3 cellular contexts compared by ENCODE assay signal in genomic region chr17:7215136-7215638, GRCh38.
TF ChIP-seq lines count a peak whose summit lies in the region.

No MANE protein-coding gene starts in this region.

TF ChIP-seq in SK-N-SH, 30 proteins besides CTCF, POLR2A, EP300 and RAD21 (continues in another document):
- TF ChIP-seq NRF1 (IDR thresholded peaks at IDR 0.05; ENCODE audit: low read depth, low read length) (no peak), POLR2AphosphoS5 (IDR thresholded peaks at IDR 0.05; ENCODE audit: low read depth, low read length) (no peak), SMC3 (IDR thresholded peaks at IDR 0.05; ENCODE audit: low read depth, low read length) (no peak), TAF1 (IDR thresholded peaks at IDR 0.05; ENCODE audit: borderline replicate concordance, low read depth, low read length) (no peak), IRF3 (IDR thresholded peaks at IDR 0.05; ENCODE audit: low read depth, low read length) (no peak), TCF12 (IDR thresholded peaks at IDR 0.05) (no peak), USF1 (IDR thresholded peaks at IDR 0.05; ENCODE audit: borderline replicate concordance, low read depth) (no peak), FOXJ3 (CRISPR knock-in tag; IDR thresholded peaks at IDR 0.05) (no peak), GATA2 (CRISPR knock-in tag; IDR thresholded peaks at IDR 0.05) (no peak), GABPA (IDR thresholded peaks at IDR 0.05; ENCODE audit: low read depth) (no peak), MAX (IDR thresholded peaks at IDR 0.05; ENCODE audit: low read depth) (no peak), NFIC (IDR thresholded peaks at IDR 0.05; ENCODE audit: borderline replicate concordance) (no peak), MEF2A (IDR thresholded peaks at IDR 0.05; ENCODE audit: borderline replicate concordance, low read depth) (no peak), CHD2 (IDR thresholded peaks at IDR 0.05; ENCODE audit: low read length, partially characterized antibody) (no peak), MXI1 (IDR thresholded peaks at IDR 0.05; ENCODE audit: low read depth, low read length) (no peak; the same call in 1 of the 2 replicates), PBX3 (IDR thresholded peaks at IDR 0.05) (no peak), EZH2phosphoT487 (IDR thresholded peaks at IDR 0.05; ENCODE audit: borderline replicate concordance, low read depth) (no peak), RCOR1 (IDR thresholded peaks at IDR 0.05; ENCODE audit: low read length) (no peak; the same call in 1 of the 2 replicates)

TF ChIP-seq in SK-N-SH treated with all-trans-retinoic acid at 6 μM for 48 hours, 23 proteins besides CTCF, POLR2A, EP300 and RAD21:
- TF ChIP-seq SNAI2 (CRISPR knock-in tag; IDR thresholded peaks at IDR 0.05) (no peak), ESRRG (CRISPR knock-in tag; IDR thresholded peaks at IDR 0.05) (no peak), CSRNP3 (CRISPR knock-in tag; IDR thresholded peaks at IDR 0.05) (no peak)

TF ChIP-seq in GM12891, 5 proteins besides CTCF, POLR2A, EP300 and RAD21:
- TF ChIP-seq POLR2AphosphoS5 (IDR thresholded peaks at IDR 0.05; ENCODE audit: low read depth, low read length) (no peak), TAF1 (IDR thresholded peaks at IDR 0.05; ENCODE audit: low read depth, low read length) (no peak), SPI1 (IDR thresholded peaks at IDR 0.05; ENCODE audit: low read depth, low read length) (no peak), POU2F2 (IDR thresholded peaks at IDR 0.05; ENCODE audit: low read depth, low read length) (no peak), PAX5 (IDR thresholded peaks at IDR 0.05; ENCODE audit: insufficient read depth, low read length, severe bottlenecking) (no peak)
